In genomic region chr22:36285545-36285944, GRCh38 we compare ENCODE assay signal across 2 cellular contexts.
TF ChIP-seq lines count a peak whose summit lies in the region.

No MANE protein-coding gene starts in this region.

TF ChIP-seq in K562, 482 proteins besides CTCF, POLR2A, EP300 and RAD21:
- TF ChIP-seq ZNF785 (CRISPR knock-in tag; IDR thresholded peaks at IDR 0.05) (no peak), RBM22 (IDR thresholded peaks at IDR 0.05; ENCODE audit: low read depth, low read length, poor library complexity, severe bottlenecking) (peak; percentile 55), MGA (IDR thresholded peaks at IDR 0.05) (no peak), ZNF584 (CRISPR knock-in tag; IDR thresholded peaks at IDR 0.05; ENCODE audit: low read depth) (no peak), ZSCAN32 (CRISPR knock-in tag; IDR thresholded peaks at IDR 0.05) (no peak)

TF ChIP-seq in liver, 16 proteins besides CTCF, POLR2A, EP300 and RAD21:
- TF ChIP-seq HNF4A (conservative IDR thresholded peaks at IDR 0.05) (peak in 1 of 2 donors; percentile 26), GABPA (IDR thresholded peaks at IDR 0.05 in 1 of 2, conservative IDR thresholded peaks at IDR 0.05 in 1 of 2) (no peak)
